In genomic region chr21:42222386-42222785, GRCh38 we compare ENCODE assay signal across 19 cellular contexts. TPM values are rescaled to one million over a fixed set of nuclear protein-coding genes. Genes with fewer than 3 reads are reported as not detected.
DNase-seq lines count a peak whose midpoint lies in the region; ATAC-seq, FAIRE-seq and TF ChIP-seq lines count a peak whose summit lies in the region.
"Had no signal": no experiment of that assay in that cellular context is flagged by ENCODE, and none has a peak within 500 bp of the region (broad histone marks: within the 10 kb centered on the region; RNA-seq: fewer than 3 reads in every experiment).

No MANE protein-coding gene starts in this region.

- no peaks in the 10 kb centered on the region for H3K27me3 ChIP-seq in left ventricle myocardium inferior (ENCODE audit: low read depth)
- H3K27me3 ChIP-seq in endothelial cell of umbilical vein (ENCODE audit: control insufficient read depth in 2 of 2, insufficient read depth in 2 of 2, low read length in 2 of 2), result peaks cover 2% of the 10 kb centered on the region in 2 experiments
- H3K27me3 ChIP-seq in psoas muscle (ENCODE audit: insufficient read depth in 3 of 3, low read length in 2 of 3), result peaks cover 0 to 2% (median 0%) of the 10 kb centered on the region in 3 donors
- no peaks in the 10 kb centered on the region for H3K27me3 ChIP-seq in upper lobe of right lung

- BruUV-seq in endothelial cell of umbilical vein (replicated peaks; lab: Mats Ljungman, UMichigan) (no TSS peak), Calu3 (replicated peaks; lab: Mats Ljungman, UMichigan) (no TSS peak)

- DNase-seq in left ventricle myocardium inferior, result no peak
- no peak for DNase-seq in Right ventricle myocardium superior
- no peak for DNase-seq in endothelial cell of umbilical vein (ENCODE audit: low read depth, low spot score)
- DNase-seq in psoas muscle, result no peak
- no peak for DNase-seq in upper lobe of right lung
- DNase-seq in Calu3, result no peak
- DNase-seq in urothelium cell line (ENCODE audit: low spot score), result no peak
- DNase-seq in kidney tubule cell (ENCODE audit: low spot score), result no peak
- DNase-seq: ACHN; activated CD4-positive, alpha-beta T cell treated with anti-CD3 and anti-CD28 coated beads, Interleukin-2, amount 50 U/mL, for 4 hours; activated naive CD4-positive, alpha-beta T cell treated with Interleukin-2 at 50 U/mL for 16 hours; activated T-cell treated with anti-CD3 and anti-CD28 coated beads, Interleukin-2, amount 50 U/mL, for 1 hour; aorta; GOT3; NCI-H146 had no signal

- no peak for TF ChIP-seq POLR2A in endothelial cell of umbilical vein (IDR thresholded peaks at IDR 0.05; ENCODE audit: low read depth, low read length)

- no peaks in the 10 kb centered on the region for H3K79me2 ChIP-seq in endothelial cell of umbilical vein (ENCODE audit: control insufficient read depth, insufficient read depth, low read length)

- H3K36me3 ChIP-seq in left ventricle myocardium inferior (peaks cover 14% of the 10 kb centered on the region), endothelial cell of umbilical vein (ENCODE audit: control insufficient read depth in 2 of 2, extremely low read depth in 1 of 2, insufficient read depth in 2 of 2, low read length in 2 of 2) (no peaks in the 10 kb centered on the region), psoas muscle (ENCODE audit: insufficient read depth in 1 of 2, low read depth in 1 of 2) (peaks cover 0 to 13% of the 10 kb centered on the region in 2 donors), upper lobe of right lung (peaks cover 13% of the 10 kb centered on the region)

- peaks cover 68% of the 10 kb centered on the region for H3K27me3 Mint-ChIP-seq in Calu3 (ENCODE audit: unreplicated experiment)

- CTCF ChIA-PET in endothelial cell of umbilical vein (lab: Charles Lee) (interaction anchor here (3.2 to 4.6 kb wide), 3 partner anchors 11 to 77 kb away, joined by 12 to 29 read pairs (median 22); no protein-coding TSS in a partner anchor), Calu3 (lab: Charles Lee) (no interaction called here)

- peak overlapping the region; percentile 87 for H3K27ac ChIP-seq in left ventricle myocardium inferior (replicated peaks)
- H3K27ac ChIP-seq in endothelial cell of umbilical vein (ENCODE audit: insufficient read depth, low read depth, low read length), result peak overlapping the region; percentile 94
- H3K27ac ChIP-seq in psoas muscle, result peak overlapping the region; percentile 73
- no peak overlapping the region for H3K27ac ChIP-seq in upper lobe of right lung
- H3K27ac ChIP-seq: RWPE1 had no signal

- H3K9ac ChIP-seq in endothelial cell of umbilical vein (replicated peaks; ENCODE audit: extremely low read depth, insufficient read depth, low read length), result peak overlapping the region; percentile 79

- H3K4me3 ChIP-seq in left ventricle myocardium inferior, result peak overlapping the region; percentile 87
- no peak overlapping the region for H3K4me3 ChIP-seq in endothelial cell of umbilical vein (replicated peaks in 1 of 3; ENCODE audit: insufficient read depth in 1 of 3, low read depth in 1 of 3, low read length in 3 of 3)
- H3K4me3 ChIP-seq in psoas muscle, result no peak overlapping the region
- no peak overlapping the region for H3K4me3 ChIP-seq in upper lobe of right lung

- H4K20me1 ChIP-seq in endothelial cell of umbilical vein (replicated peaks; ENCODE audit: control insufficient read depth, extremely low read depth, insufficient read depth, low read length), result no peaks in the 10 kb centered on the region

- no peak overlapping the region for H3K27ac Mint-ChIP-seq in Calu3 (ENCODE audit: unreplicated experiment)

- intact Hi-C loops in left ventricle myocardium inferior (cut with micrococcal nuclease) (no loop called here), Right ventricle myocardium superior (cut with DNase I) (no loop called here), endothelial cell of umbilical vein (cut with micrococcal nuclease) (loop anchor here (5.0 kb wide), 1 partner anchor 265 kb away; no protein-coding TSS in a partner anchor), psoas muscle (cut with DNase I) (no loop called here), upper lobe of right lung (cut with DNase I) (no loop called here), Calu3 (cut with micrococcal nuclease; ENCODE audit: unreplicated experiment) (no loop called here)

- no peak overlapping the region for H3K4me3 Mint-ChIP-seq in Calu3 (ENCODE audit: low read depth, unreplicated experiment)

- no peak for FAIRE-seq in endothelial cell of umbilical vein (lab: Jason Lieb, UNC)
- FAIRE-seq in urothelium cell line (lab: Jason Lieb, UNC), result no peak
- FAIRE-seq: colon, frontal cortex had no signal

- H2AFZ ChIP-seq in endothelial cell of umbilical vein (ENCODE audit: low read depth, low read length), result no peak overlapping the region

- no peaks in the 10 kb centered on the region for H3K9me3 ChIP-seq in left ventricle myocardium inferior (replicated peaks)
- no peaks in the 10 kb centered on the region for H3K9me3 ChIP-seq in endothelial cell of umbilical vein (replicated peaks; ENCODE audit: control insufficient read depth, insufficient read depth, low read length)
- H3K9me3 ChIP-seq in psoas muscle, result no peaks in the 10 kb centered on the region
- no peaks in the 10 kb centered on the region for H3K9me3 ChIP-seq in upper lobe of right lung

- no peaks in the 10 kb centered on the region for H3K9me3 Mint-ChIP-seq in Calu3 (ENCODE audit: low read depth, unreplicated experiment)

- no peaks in the 10 kb centered on the region for H3K9me1 ChIP-seq in endothelial cell of umbilical vein (replicated peaks; ENCODE audit: control insufficient read depth, extremely low read depth, insufficient read depth, low read length)

- 86 to 91% (median 87%) methylated on average over 6 of the region's 6 CpGs for WGBS in psoas muscle, 3 donors

- H3K36me3 Mint-ChIP-seq in Calu3 (ENCODE audit: insufficient read depth, unreplicated experiment), result peaks cover 5% of the 10 kb centered on the region

- TF ChIP-seq CTCF in left ventricle myocardium inferior (IDR thresholded peaks at IDR 0.05; ENCODE audit: borderline replicate concordance) (no peak), endothelial cell of umbilical vein (IDR thresholded peaks at IDR 0.05; ENCODE audit: extremely low read depth in 1 of 2, insufficient read depth in 1 of 2, low read depth in 1 of 2, low read length in 2 of 2) (no peak), psoas muscle (IDR thresholded peaks at IDR 0.05) (no peak), upper lobe of right lung (IDR thresholded peaks at IDR 0.05) (no peak), Calu3 (IDR thresholded peaks at IDR 0.05; ENCODE audit: unreplicated experiment) (no peak)

- POLR2A ChIA-PET in endothelial cell of umbilical vein (lab: Charles Lee), result no interaction called here

- dilution Hi-C loops in endothelial cell of umbilical vein (cut with MboI; ENCODE audit: extremely low pct_ligation_motif_present, low sequenced_read_pairs), result no loop called here

- peaks cover 9% of the 10 kb centered on the region for H3K4me1 Mint-ChIP-seq in Calu3 (ENCODE audit: low read depth, unreplicated experiment)

- no peak overlapping the region for H3K4me2 ChIP-seq in endothelial cell of umbilical vein (ENCODE audit: insufficient read depth, low read length)

- ATAC-seq in Right ventricle myocardium superior (ENCODE audit: poor library complexity) (no peak), psoas muscle (no peak), upper lobe of right lung (peak; percentile 9)

- H3K4me1 ChIP-seq in left ventricle myocardium inferior, result peaks cover 44% of the 10 kb centered on the region
- peaks cover 24% of the 10 kb centered on the region for H3K4me1 ChIP-seq in endothelial cell of umbilical vein (ENCODE audit: control insufficient read depth, extremely low read depth, insufficient read depth, low read length)
- H3K4me1 ChIP-seq in psoas muscle, result peaks cover 19% of the 10 kb centered on the region
- H3K4me1 ChIP-seq in upper lobe of right lung, result peaks cover 28% of the 10 kb centered on the region

TF ChIP-seq in endothelial cell of umbilical vein, 7 proteins besides CTCF, POLR2A, EP300 and RAD21:
- TF ChIP-seq EZH2 (IDR thresholded peaks at IDR 0.05; ENCODE audit: borderline replicate concordance, low read depth, low read length, severe bottlenecking), result no peak
- TF ChIP-seq POLR2AphosphoS5 (IDR thresholded peaks at IDR 0.05; ENCODE audit: insufficient read depth, low read depth, low read length), result no peak
- TF ChIP-seq GATA2 (IDR thresholded peaks at IDR 0.05; ENCODE audit: insufficient read depth, insufficient read length, low read depth, low read length), result no peak
- TF ChIP-seq MAX (IDR thresholded peaks at IDR 0.05; ENCODE audit: insufficient read depth, insufficient read length), result no peak
- TF ChIP-seq FOS (IDR thresholded peaks at IDR 0.05; ENCODE audit: borderline replicate concordance, insufficient read depth, low read length), result no peak
- no peak for TF ChIP-seq MYC (IDR thresholded peaks at IDR 0.05; ENCODE audit: low read depth, low read length)
- TF ChIP-seq JUN (IDR thresholded peaks at IDR 0.05; ENCODE audit: borderline replicate concordance, insufficient read depth, insufficient read length, low read depth), result no peak
TF ChIP-seq in endothelial cell of umbilical vein: peak in this region for 0.

RNA-seq across cellular contexts. Expression of gene ABCG1, which starts 3.4 kb away (rescaled TPM):
- total RNA-seq in left ventricle myocardium inferior (8.7 TPM), Right ventricle myocardium superior (7.3 TPM), endothelial cell of umbilical vein (19.6 and 21.2 TPM in 2 replicates), psoas muscle (10 to 100 TPM in 2 of 4 donors, 1 to 10 TPM in 2; 4.4 to 35.8 (median 16.6) TPM), upper lobe of right lung (62.6 TPM), Calu3 (2022) (0.19 and 0.29 TPM in 2 replicates)
- polyA plus RNA-seq in endothelial cell of umbilical vein (6.7 and 8.4 TPM in 2 replicates), psoas muscle (1 to 10 TPM; 2.9 to 3.5 (median 3.5) TPM)
- 6.9 and 7.6 TPM in 2 replicates for polyA plus RNA-seq in endothelial cell of umbilical vein (2011; cell fraction: cytosol; rRNA removed)
- 12.5 and 13.7 TPM in 2 replicates for polyA plus RNA-seq in endothelial cell of umbilical vein (2011; cell fraction: nucleus; rRNA removed)
- polyA plus RNA-seq in endothelial cell of umbilical vein (2012), result 18.8 and 40.1 TPM in 2 replicates
- 9.5 and 12.1 TPM in 2 replicates for polyA minus RNA-seq in endothelial cell of umbilical vein
- polyA minus RNA-seq in endothelial cell of umbilical vein (2011; cell fraction: cytosol; rRNA and poly(A)+ RNA removed), result 4.0 TPM
- polyA minus RNA-seq in endothelial cell of umbilical vein (2011; cell fraction: nucleus; rRNA and poly(A)+ RNA removed), result 9.3 and 9.7 TPM in 2 replicates
- total RNA-seq: M059J had no signal
